1 cellular context compared by ENCODE assay signal in genomic region chr7:152025077-152025936, GRCh38.
TF ChIP-seq lines count a peak whose summit lies in the region.

TSS of gene GALNT11 (plus strand) at chr7:152025674. CDS start at chr7:152094228, 68,554 bp downstream.

TF ChIP-seq in HepG2, 621 proteins besides CTCF, POLR2A, EP300 and RAD21 (continued from another document and continues in another):
- TF ChIP-seq ZNF34 (CRISPR knock-in tag; IDR thresholded peaks at IDR 0.05; ENCODE audit: borderline replicate concordance) (no peak), ZNF563 (CRISPR knock-in tag; IDR thresholded peaks at IDR 0.05) (no peak), HMG20A (CRISPR knock-in tag; IDR thresholded peaks at IDR 0.05; ENCODE audit: borderline replicate concordance) (no peak), ETV6 (CRISPR knock-in tag; conservative IDR thresholded peaks at IDR 0.05) (no peak), ZBTB25 (CRISPR knock-in tag; IDR thresholded peaks at IDR 0.05) (no peak), ZNF761 (CRISPR knock-in tag; conservative IDR thresholded peaks at IDR 0.05) (no peak), HNF4A (CRISPR knock-in tag; IDR thresholded peaks at IDR 0.05) (no peak), TERF1 (CRISPR knock-in tag; IDR thresholded peaks at IDR 0.05) (no peak), PRDM15 (CRISPR knock-in tag; IDR thresholded peaks at IDR 0.05) (0 out of 2 replicates have a peak, but pooled peaks have one; percentile 19), GPN1 (CRISPR knock-in tag; IDR thresholded peaks at IDR 0.05; ENCODE audit: borderline replicate concordance) (no peak), MED8 (CRISPR knock-in tag; IDR thresholded peaks at IDR 0.05; ENCODE audit: insufficient replicate concordance) (no peak), ZNF17 (CRISPR knock-in tag; IDR thresholded peaks at IDR 0.05) (no peak), HBP1 (CRISPR knock-in tag; IDR thresholded peaks at IDR 0.05; ENCODE audit: low read depth) (no peak), TFDP1 (CRISPR knock-in tag; IDR thresholded peaks at IDR 0.05; ENCODE audit: borderline replicate concordance) (peak; percentile 65; the same call in 1 of the 2 replicates), RFX3 (CRISPR knock-in tag; IDR thresholded peaks at IDR 0.05) (no peak), SAP130 (CRISPR knock-in tag; IDR thresholded peaks at IDR 0.05; ENCODE audit: low read depth) (peak; percentile 62), CBX2 (IDR thresholded peaks at IDR 0.05; ENCODE audit: low read depth, low read length) (no peak), CBX2 (CRISPR knock-in tag; IDR thresholded peaks at IDR 0.05; ENCODE audit: low read depth) (no peak), SNAPC4 (CRISPR knock-in tag; IDR thresholded peaks at IDR 0.05) (no peak), REXO4 (CRISPR knock-in tag; IDR thresholded peaks at IDR 0.05; ENCODE audit: borderline replicate concordance) (no peak), ZNF772 (CRISPR knock-in tag; IDR thresholded peaks at IDR 0.05) (peak; percentile 27; the same call in 1 of the 2 replicates), KAT2B (IDR thresholded peaks at IDR 0.05; ENCODE audit: borderline replicate concordance, low read depth, low read length) (no peak), PAXIP1 (CRISPR knock-in tag; conservative IDR thresholded peaks at IDR 0.05) (no peak), ZNF350 (CRISPR knock-in tag; IDR thresholded peaks at IDR 0.05; ENCODE audit: borderline replicate concordance, low read depth) (no peak), FUBP1 (CRISPR knock-in tag; IDR thresholded peaks at IDR 0.05; ENCODE audit: borderline replicate concordance) (no peak), ZNF138 (CRISPR knock-in tag; IDR thresholded peaks at IDR 0.05; ENCODE audit: low read depth) (no peak), TBX3 (IDR thresholded peaks at IDR 0.05; ENCODE audit: borderline replicate concordance) (no peak), REST (IDR thresholded peaks at IDR 0.05; ENCODE audit: borderline replicate concordance in 1 of 2, low read depth in 1 of 2, low read length in 2 of 2) (no peak), MAX (IDR thresholded peaks at IDR 0.05) (peak; percentile 27), NR2C2 (CRISPR knock-in tag; IDR thresholded peaks at IDR 0.05; ENCODE audit: borderline replicate concordance) (no peak), SMYD3 (CRISPR knock-in tag; IDR thresholded peaks at IDR 0.05) (no peak), ZNF33A (CRISPR knock-in tag; IDR thresholded peaks at IDR 0.05; ENCODE audit: borderline replicate concordance) (no peak), SRF (IDR thresholded peaks at IDR 0.05; ENCODE audit: low read depth, low read length) (no peak)
